In genomic region chr17:73630531-73630930, GRCh38 we compare ENCODE assay signal across 16 cellular contexts. TPM values are rescaled to one million over a fixed set of nuclear protein-coding genes. Genes with fewer than 3 reads are reported as not detected.
"Had no signal": no experiment of that assay in that cellular context is flagged by ENCODE, and none has a peak within 500 bp of the region (broad histone marks: within the 10 kb centered on the region; RNA-seq: fewer than 3 reads in every experiment).

No MANE protein-coding gene starts in this region.

- H3K4me3 ChIP-seq: lung, ovary, tibial artery had no signal

- H3K27ac ChIP-seq: ovary, tibial artery, WERI-Rb-1 had no signal

- H3K9me3 ChIP-seq: ovary, tibial artery had no signal

- H3K27me3 ChIP-seq: ovary had no signal

- DNase-seq: activated CD4-positive, alpha-beta T cell treated with anti-CD3 and anti-CD28 coated beads, Interleukin-2, amount 50 U/mL, for 48 hours; activated naive CD8-positive, alpha-beta T cell treated with anti-CD3 and anti-CD28 coated beads for 36 hours; amniotic stem cell; dermis blood vessel endothelial cell; effector memory CD4-positive, alpha-beta T cell; foreskin fibroblast; glutamatergic neuron; kidney; ovary; stimulated activated CD8-positive, alpha-beta memory T cell treated with anti-CD3 and anti-CD28 coated beads, Interleukin-4, amount 100 ng/mL, for 48 hours; stimulated activated naive CD4-positive, alpha-beta T cell; WERI-Rb-1 had no signal

- ATAC-seq: left lobe of liver had no signal

- H3K36me3 ChIP-seq: ovary, tibial artery, WERI-Rb-1 had no signal

- H3K4me1 ChIP-seq: tibial artery had no signal

RNA-seq across cellular contexts. Expression of gene SDK2, which starts 13.7 kb away (rescaled TPM):
- total RNA-seq: dermis blood vessel endothelial cell, endothelial cell of umbilical vein had no signal
- polyA plus RNA-seq: endothelial cell of umbilical vein had no signal
